In genomic region chr2:132974477-132975050, GRCh38 we compare ENCODE assay signal across 2 cellular contexts.
TF ChIP-seq lines count a peak whose summit lies in the region.

No MANE protein-coding gene starts in this region.

TF ChIP-seq in IMR-90, 13 proteins besides CTCF, POLR2A, EP300 and RAD21:
- TF ChIP-seq NFE2L2 (IDR thresholded peaks at IDR 0.05; ENCODE audit: low read depth, low read length) (no peak), BHLHE40 (IDR thresholded peaks at IDR 0.05; ENCODE audit: low read depth, low read length) (peak; percentile 41; the same call in 1 of the 2 replicates)

TF ChIP-seq in H1, 55 proteins besides CTCF, POLR2A, EP300 and RAD21:
- TF ChIP-seq TBP (IDR thresholded peaks at IDR 0.05; ENCODE audit: low read depth, low read length) (no peak), TCF12 (IDR thresholded peaks at IDR 0.05; ENCODE audit: low read depth, low read length) (no peak)
